In genomic region chr17:7328840-7329359, GRCh38 we compare ENCODE assay signal across 8 cellular contexts. TPM values are rescaled to one million over a fixed set of nuclear protein-coding genes. Genes with fewer than 3 reads are reported as not detected.
DNase-seq lines count a peak whose midpoint lies in the region; ATAC-seq and TF ChIP-seq lines count a peak whose summit lies in the region.

Gene NEURL4, minus strand, starts transcription at chr17:7329335. Its CDS starts 23 bp downstream, at chr17:7329312.

- H3K4me1 Mint-ChIP-seq in T-cell = peaks cover 42 to 51% (median 47%) of the 10 kb centered on the region in 3 donors

- peaks cover 2% of the 10 kb centered on the region for H3K36me3 Mint-ChIP-seq in T-cell

- peak; percentile 63 for DNase-seq in DMS 273 (lab: John Stamatoyannopoulos, UW; ENCODE audit: unreplicated experiment)
- no peak for DNase-seq in DMS 273 treated with DMSO at 0.1 percent for 48 hours (lab: John Stamatoyannopoulos, UW)
- DNase-seq in T-cell = peak in 5 of 34 experiments; percentile 14 to 27 (median 20)
- no peak for DNase-seq in fibroblast of pulmonary artery (ENCODE audit: low read depth)
- no peak for DNase-seq in hippocampal formation (lab: John Stamatoyannopoulos, UW)
- DNase-seq in NCI-H1436 treated with DMSO at 0.1 percent for 48 hours (lab: John Stamatoyannopoulos, UW) = no peak

- H3K27ac Mint-ChIP-seq in T-cell = peak within 1 kb of the TSS; percentile 98

- peak within 1 kb of the TSS; percentile 96 for H3K27ac ChIP-seq in neutrophil

- TF ChIP-seq CTCF in fibroblast of pulmonary artery (IDR thresholded peaks at IDR 0.05; ENCODE audit: low read length, missing control alignments) = peak; percentile 18
- no peak for TF ChIP-seq CTCF in neutrophil (IDR thresholded peaks at IDR 0.05)

- H3K9me3 Mint-ChIP-seq in T-cell = no peaks in the 10 kb centered on the region

- POLR2A ChIA-PET in T-cell (lab: Charles Lee) = interaction anchor here (0.6 to 1.3 kb wide), 2 partner anchors 8 to 254 kb away, joined by 3 to 5 read pairs; partner anchors contain the start of gene MPDU1 (in 1 of the 2)

- no peaks in the 10 kb centered on the region for H3K9me3 ChIP-seq in neutrophil

- peaks cover 20 to 30% of the 10 kb centered on the region in 2 experiments for H3K4me1 ChIP-seq in neutrophil (ENCODE audit: control insufficient read depth in 1 of 2, insufficient read depth in 1 of 2, low read depth in 1 of 2, low read length in 1 of 2)

- peaks cover 10% of the 10 kb centered on the region for H3K36me3 ChIP-seq in neutrophil

- H3K4me3 ChIP-seq in fibroblast of pulmonary artery (replicated peaks; ENCODE audit: low read depth, low read length) (peak within 1 kb of the TSS; percentile 89), neutrophil (ENCODE audit: low read depth in 1 of 2, low read length in 1 of 2) (peak within 1 kb of the TSS; percentile 78 to 100)

- no peaks in the 10 kb centered on the region for H3K27me3 Mint-ChIP-seq in T-cell

- peak; percentile 7 for ATAC-seq in HG02870 (IDR thresholded peaks at IDR 0.05; ENCODE audit: unreplicated experiment)
- ATAC-seq in T-cell (replicated peaks in 1 of 4) = peak; percentile 2 to 65 (median 12)

- no peaks in the 10 kb centered on the region for H3K27me3 ChIP-seq in neutrophil

- CTCF ChIA-PET in T-cell (lab: Charles Lee) = interaction anchor here (0.9 to 1.6 kb wide), 7 partner anchors 8 to 358 kb away, joined by 3 to 8 read pairs (median 6); partner anchors contain the start of genes ACAP1 (in 1 of the 2), GPS2 (in 1 of the 2), TMEM102 (in 1 of the 2) and TP53 (in 1 of the 2)

- H3K4me3 Mint-ChIP-seq in T-cell = peak within 1 kb of the TSS; percentile 94 to 95 (median 94)

RNA-seq across cellular contexts. Expression of gene NEURL4, which starts in this region (rescaled TPM):
- 10 to 100 TPM; 49.5 to 90.2 (median 80.0) TPM for total RNA-seq in T-cell
